ENCODE assay signal across 1 cellular context in genomic region chr19:10654610-10655456, GRCh38.
TF ChIP-seq lines count a peak whose summit lies in the region.

No MANE protein-coding gene starts in this region.

TF ChIP-seq in K562, 482 proteins besides CTCF, POLR2A, EP300 and RAD21 (continued from another document):
- TF ChIP-seq, protein P1, sequence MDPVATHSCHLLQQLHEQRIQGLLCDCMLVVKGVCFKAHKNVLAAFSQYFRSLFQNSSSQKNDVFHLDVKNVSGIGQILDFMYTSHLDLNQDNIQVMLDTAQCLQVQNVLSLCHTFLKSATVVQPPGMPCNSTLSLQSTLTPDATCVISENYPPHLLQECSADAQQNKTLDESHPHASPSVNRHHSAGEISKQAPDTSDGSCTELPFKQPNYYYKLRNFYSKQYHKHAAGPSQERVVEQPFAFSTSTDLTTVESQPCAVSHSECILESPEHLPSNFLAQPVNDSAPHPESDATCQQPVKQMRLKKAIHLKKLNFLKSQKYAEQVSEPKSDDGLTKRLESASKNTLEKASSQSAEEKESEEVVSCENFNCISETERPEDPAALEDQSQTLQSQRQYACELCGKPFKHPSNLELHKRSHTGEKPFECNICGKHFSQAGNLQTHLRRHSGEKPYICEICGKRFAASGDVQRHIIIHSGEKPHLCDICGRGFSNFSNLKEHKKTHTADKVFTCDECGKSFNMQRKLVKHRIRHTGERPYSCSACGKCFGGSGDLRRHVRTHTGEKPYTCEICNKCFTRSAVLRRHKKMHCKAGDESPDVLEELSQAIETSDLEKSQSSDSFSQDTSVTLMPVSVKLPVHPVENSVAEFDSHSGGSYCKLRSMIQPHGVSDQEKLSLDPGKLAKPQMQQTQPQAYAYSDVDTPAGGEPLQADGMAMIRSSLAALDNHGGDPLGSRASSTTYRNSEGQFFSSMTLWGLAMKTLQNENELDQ (CRISPR knock-in tag; IDR thresholded peaks at IDR 0.05; ENCODE audit: borderline replicate concordance): 0 out of 2 replicates have a peak, but pooled peaks have one; percentile 19
- TF ChIP-seq PTBP1 (IDR thresholded peaks at IDR 0.05; ENCODE audit: low read depth, low read length) (no peak), CCNT2 (IDR thresholded peaks at IDR 0.05; ENCODE audit: borderline replicate concordance, extremely low read depth, insufficient read length, low read depth, low read length) (peak; percentile 61), TBP (optimal IDR thresholded peaks at IDR 0.05; ENCODE audit: low read depth, low read length) (peak; percentile 32), IRF2 (CRISPR knock-in tag; IDR thresholded peaks at IDR 0.05) (no peak), ZBTB43 (CRISPR knock-in tag; IDR thresholded peaks at IDR 0.05) (no peak), ETV5 (CRISPR knock-in tag; IDR thresholded peaks at IDR 0.05; ENCODE audit: low read depth) (0 out of 2 replicates have a peak, but pooled peaks have one; percentile 7), PHF8 (IDR thresholded peaks at IDR 0.05; ENCODE audit: borderline replicate concordance, low read length) (peak; percentile 50; the same call in 1 of the 2 replicates)
